ENCODE assay signal across 8 cellular contexts in the genomic region with DNA sequence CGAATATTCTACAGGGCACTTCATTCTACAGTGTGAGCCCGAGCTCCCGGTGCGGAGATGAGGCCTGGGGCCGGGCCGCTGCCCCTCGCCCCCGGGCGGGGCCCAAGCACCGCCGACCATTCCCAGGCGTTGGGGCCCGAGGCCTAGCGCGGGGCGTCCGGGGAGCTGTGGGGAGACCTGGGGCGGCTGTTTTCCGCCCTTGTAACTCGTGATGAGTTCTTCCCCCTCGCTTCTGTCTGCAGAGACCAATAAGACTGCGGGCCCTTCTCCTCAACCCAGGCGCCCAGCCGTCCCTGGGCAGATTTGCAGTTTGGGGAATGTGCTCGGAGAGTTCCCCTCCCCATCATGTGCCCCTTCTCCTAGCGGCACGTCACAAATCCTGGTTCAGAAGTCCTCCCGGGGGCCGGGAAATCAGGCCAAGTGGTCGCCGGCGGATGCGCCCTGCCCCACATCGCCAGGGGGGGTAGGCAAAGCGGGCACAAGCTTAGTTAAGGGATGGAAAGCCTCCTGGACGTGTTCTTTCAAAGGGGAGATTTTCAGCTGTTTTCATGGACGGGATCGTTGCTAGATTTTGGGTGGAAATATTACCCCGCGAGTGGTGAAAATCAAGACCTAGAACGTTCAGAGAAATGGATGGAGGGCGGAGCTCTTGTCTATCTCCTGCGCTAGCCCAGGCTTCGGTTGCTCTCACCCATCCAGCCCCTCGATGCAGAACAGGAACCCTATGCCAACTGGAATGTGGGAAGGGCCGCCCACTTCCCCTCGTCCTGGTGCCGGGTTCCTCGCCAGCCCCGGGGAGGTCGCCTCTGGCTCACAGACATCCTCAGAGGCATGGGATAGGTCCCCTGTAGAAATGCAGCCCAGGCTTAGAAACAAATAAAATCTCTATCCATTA. TPM values are rescaled to one million over a fixed set of nuclear protein-coding genes. Genes with fewer than 3 reads are reported as not detected.
DNase-seq lines count a peak whose midpoint lies in the region; ATAC-seq and TF ChIP-seq lines count a peak whose summit lies in the region.

No MANE protein-coding gene starts in this region.

- ATAC-seq in stimulated activated naive CD8-positive, alpha-beta T cell treated with anti-CD3 and anti-CD28 coated beads, Interleukin-15, Interleukin-2, amounts not matched to agents 100 U/mL and 50 U/mL, for 24 hours: peak; percentile 3

- H3K4me1 ChIP-seq in esophagus muscularis mucosa (peaks cover 13 to 25% (median 24%) of the 10 kb centered on the region in 4 donors), mucosa of stomach (ENCODE audit: control insufficient read depth, insufficient read depth, low read length) (peaks cover 14% of the 10 kb centered on the region)

- TF ChIP-seq CTCF in esophagus muscularis mucosa (IDR thresholded peaks at IDR 0.05): no peak

- H3K4me3 ChIP-seq in esophagus muscularis mucosa (peak overlapping the region; percentile 68 to 88 (median 76)), mucosa of stomach (ENCODE audit: low read length) (peak overlapping the region; percentile 69)

- peak overlapping the region; percentile 88 for H3K9ac ChIP-seq in mucosa of stomach (ENCODE audit: low read length)

- DNase-seq in DMS 273 (lab: John Stamatoyannopoulos, UW; ENCODE audit: unreplicated experiment): peak; percentile 77
- DNase-seq in DMS 273 treated with DMSO at 0.1 percent for 48 hours (lab: John Stamatoyannopoulos, UW): no peak
- peak; percentile 25 for DNase-seq in HCEC 1CT
- DNase-seq in NCI-H1930 (lab: John Stamatoyannopoulos, UW): peak; percentile 7 to 42
- DNase-seq in activated T-cell treated with anti-CD3 and anti-CD28 coated beads for 24 hours (ENCODE audit: low read depth): peak; percentile 35
- no peak for DNase-seq in esophagus muscularis mucosa (ENCODE audit: extremely low spot score)
- DNase-seq in stimulated activated naive CD8-positive, alpha-beta T cell treated with anti-CD3 and anti-CD28 coated beads, Interleukin-15, Interleukin-2, amounts not matched to agents 100 U/mL and 50 U/mL, for 24 hours: peak; percentile 60

- TF ChIP-seq POLR2A in esophagus muscularis mucosa (IDR thresholded peaks at IDR 0.05; ENCODE audit: low read depth): no peak

- peak overlapping the region; percentile 98 to 100 (median 99) for H3K27ac ChIP-seq in esophagus muscularis mucosa (replicated peaks in 1 of 4)

- H3K36me3 ChIP-seq in esophagus muscularis mucosa (no peaks in the 10 kb centered on the region), mucosa of stomach (ENCODE audit: control insufficient read depth, insufficient read depth, low read length) (no peaks in the 10 kb centered on the region)

- WGBS in esophagus muscularis mucosa: 3% methylated on average over 35 of the region's 51 CpGs

- H3K27me3 ChIP-seq in esophagus muscularis mucosa (no peaks in the 10 kb centered on the region), mucosa of stomach (ENCODE audit: control insufficient read depth, insufficient read depth, low read length) (no peaks in the 10 kb centered on the region)

- no peak for TF ChIP-seq EP300 in esophagus muscularis mucosa (IDR thresholded peaks at IDR 0.05)

- intact Hi-C loops in esophagus muscularis mucosa (cut with DNase I): no loop called here

- peaks cover 0 to 3% (median 0%) of the 10 kb centered on the region in 4 donors for H3K9me3 ChIP-seq in esophagus muscularis mucosa
- H3K9me3 ChIP-seq in mucosa of stomach (ENCODE audit: control insufficient read depth, low read length): no peaks in the 10 kb centered on the region

RNA-seq across cellular contexts. Expression of a gene that starts 18.8 kb away (rescaled TPM):
- total RNA-seq in esophagus muscularis mucosa: 1 to 10 TPM; 2.9 to 4.8 (median 4.0) TPM

RNA-seq across cellular contexts. Expression of a gene that starts 47.3 kb away (rescaled TPM):
- 1 to 10 TPM in 1 of 4 donors, under 1 TPM in 3; 0.42 to 1.3 (median 0.61) TPM for total RNA-seq in esophagus muscularis mucosa

Comparison
In these comparisons a context has a peak if more than half of its experiments do, and no peak if none do; other contexts are left out.
1. DNase-seq: peak in DMS 273 (single experiment), HCEC 1CT (single experiment), NCI-H1930 (2 of 2), activated T-cell treated with anti-CD3 and anti-CD28 coated beads for 24 hours (single experiment) and stimulated activated naive CD8-positive, alpha-beta T cell treated with anti-CD3 and anti-CD28 coated beads, Interleukin-15, Interleukin-2, amounts not matched to agents 100 U/mL and 50 U/mL, for 24 hours (single experiment); none in DMS 273 treated with DMSO at 0.1 percent for 48 hours (single experiment) and esophagus muscularis mucosa (single experiment).